Comparison of ENCODE assay signal across 8 cellular contexts in genomic region chr1:37473431-37474050, GRCh38. TPM values are rescaled to one million over a fixed set of nuclear protein-coding genes. Genes with fewer than 3 reads are reported as not detected.
DNase-seq lines count a peak whose midpoint lies in the region; ATAC-seq and TF ChIP-seq lines count a peak whose summit lies in the region.

No MANE protein-coding gene starts in this region.

- TF ChIP-seq EP300 in transverse colon (IDR thresholded peaks at IDR 0.05; ENCODE audit: low read depth) = no peak

- H4K8ac ChIP-seq in mesenchymal stem cell (ENCODE audit: low read length) = no peak overlapping the region

- peaks cover 3% of the 10 kb centered on the region for H3K79me1 ChIP-seq in mesenchymal stem cell (replicated peaks; ENCODE audit: low read length, poor library complexity, severe bottlenecking)

- TF ChIP-seq POLR2A in transverse colon (IDR thresholded peaks at IDR 0.05) = no peak

- no peak overlapping the region for H2BK5ac ChIP-seq in mesenchymal stem cell (ENCODE audit: low read depth, low read length, poor library complexity, severe bottlenecking)

- DNase-seq in NK-92 treated with Interleukin-12 subunit alpha and Interleukin-12 subunit beta, amount 100 ng/mL, for 24 hours (lab: John Stamatoyannopoulos, UW) = peak; percentile 34
- no peak for DNase-seq in NK-92 (lab: John Stamatoyannopoulos, UW; ENCODE audit: unreplicated experiment)
- DNase-seq in SK-N-MC (ENCODE audit: low read depth, low spot score) = no peak
- DNase-seq in dermis blood vessel endothelial cell = peak; percentile 33
- peak; percentile 75 for DNase-seq in mesenchymal stem cell
- no peak for DNase-seq in transverse colon
- no peak for DNase-seq in ureter (ENCODE audit: low spot score)

- H3K4me2 ChIP-seq in mesenchymal stem cell (ENCODE audit: low read length, poor library complexity, severe bottlenecking) = peak overlapping the region; percentile 89

- H2BK120ac ChIP-seq in mesenchymal stem cell (ENCODE audit: low read depth, low read length) = peak overlapping the region; percentile 56

- H2AK5ac ChIP-seq in mesenchymal stem cell (ENCODE audit: low read length, severe bottlenecking) = no peak overlapping the region

- H3K14ac ChIP-seq in mesenchymal stem cell (ENCODE audit: low read length in 2 of 2) = peak overlapping the region in 1 of 2 experiments; percentile 90

- H3K27me3 ChIP-seq in mesenchymal stem cell (ENCODE audit: control insufficient read depth in 1 of 2, insufficient read depth in 1 of 2, low read length in 2 of 2) (no peaks in the 10 kb centered on the region), transverse colon (no peaks in the 10 kb centered on the region)

- peak overlapping the region; percentile 95 for H4K91ac ChIP-seq in mesenchymal stem cell (ENCODE audit: low read length)

- peaks cover 46% of the 10 kb centered on the region for H3K4me1 ChIP-seq in mesenchymal stem cell (ENCODE audit: control insufficient read depth, insufficient read depth, low read depth, low read length)
- peaks cover 32 to 66% (median 63%) of the 10 kb centered on the region in 4 donors for H3K4me1 ChIP-seq in transverse colon

- peak overlapping the region; percentile 69 to 97 for H2BK12ac ChIP-seq in mesenchymal stem cell (ENCODE audit: low read length in 2 of 2)

- H2BK15ac ChIP-seq in mesenchymal stem cell (ENCODE audit: low read depth, poor library complexity, severe bottlenecking) = no peak overlapping the region

- intact Hi-C loops in transverse colon (cut with DNase I; ENCODE audit: low total_unique reads) = loop anchor here (5.0 kb wide), 1 partner anchor 214 kb away; no protein-coding TSS in a partner anchor

- H3K9me3 ChIP-seq in SK-N-MC (ENCODE audit: low read depth, low read length) = no peaks in the 10 kb centered on the region
- H3K9me3 ChIP-seq in mesenchymal stem cell (ENCODE audit: control insufficient read depth, low read length) = no peaks in the 10 kb centered on the region
- no peaks in the 10 kb centered on the region for H3K9me3 ChIP-seq in transverse colon

- no peak overlapping the region for H3K27ac ChIP-seq in SK-N-MC
- H3K27ac ChIP-seq in mesenchymal stem cell (ENCODE audit: low read length, poor library complexity, severe bottlenecking) = peak overlapping the region; percentile 43
- H3K27ac ChIP-seq in transverse colon = peak overlapping the region; percentile 94 to 98 (median 98)

- H3K4me3 ChIP-seq in SK-N-MC = peak overlapping the region; percentile 92
- H3K4me3 ChIP-seq in mesenchymal stem cell (ENCODE audit: insufficient read depth in 1 of 2, low read depth in 1 of 2, low read length in 2 of 2) = peak overlapping the region; percentile 79 to 90
- H3K4me3 ChIP-seq in transverse colon = peak overlapping the region; percentile 35 to 89 (median 82)

- peaks cover 4% of the 10 kb centered on the region; the same call in 1 of the 2 replicates for H3K36me3 ChIP-seq in SK-N-MC (ENCODE audit: insufficient read depth, low read length)
- peaks cover 18 to 19% of the 10 kb centered on the region in 2 experiments for H3K36me3 ChIP-seq in mesenchymal stem cell (ENCODE audit: control insufficient read depth in 1 of 2, insufficient read depth in 2 of 2, low read depth in 1 of 2, low read length in 2 of 2)
- no peaks in the 10 kb centered on the region for H3K36me3 ChIP-seq in transverse colon

- in situ Hi-C loops in transverse colon (cut with MboI; ENCODE audit: low pct_ligation_motif_present in 1 of 4, low pct_unique_long_range_greater_than_20kb in 1 of 4, low sequenced_read_pairs in 3 of 4) = loop anchor here in 2 of 4 donors (25.0 kb wide), 1 partner anchor 214 kb away; the partner anchor contains the start of gene CDCA8 (in 2 of the 2)

- no peak for ATAC-seq in HG02610 (IDR thresholded peaks at IDR 0.05; ENCODE audit: unreplicated experiment)

- peak overlapping the region in 1 of 2 experiments; percentile 29 for H3K23ac ChIP-seq in mesenchymal stem cell (ENCODE audit: low read length in 2 of 2)

- TF ChIP-seq CTCF in transverse colon (IDR thresholded peaks at IDR 0.05) = no peak

- 46% methylated on average over 12 of the region's 12 CpGs for WGBS in mesenchymal stem cell
- WGBS in transverse colon (ENCODE audit: low coverage in 1 of 2), 2 donors = 20 to 26% methylated on average over 1 to 12 of the region's 12 CpGs

- H3K18ac ChIP-seq in mesenchymal stem cell (ENCODE audit: low read depth in 1 of 2, low read length in 2 of 2) = peak overlapping the region; percentile 87 to 96

- no peak overlapping the region for H3K9ac ChIP-seq in SK-N-MC (ENCODE audit: insufficient read length)
- H3K9ac ChIP-seq in mesenchymal stem cell (ENCODE audit: low read length) = peak overlapping the region; percentile 83

- H3K4ac ChIP-seq in mesenchymal stem cell (ENCODE audit: low read depth in 1 of 2, low read length in 2 of 2) = peak overlapping the region; percentile 42 to 94

- H2AFZ ChIP-seq in mesenchymal stem cell (ENCODE audit: low read depth, low read length) = peak overlapping the region; percentile 79

RNA-seq across cellular contexts. Expression of gene ZC3H12A, which starts 0.8 kb away (rescaled TPM):
- total RNA-seq in dermis blood vessel endothelial cell = 3.3 and 5.4 TPM in 2 replicates
- 11.2 TPM for polyA plus RNA-seq in mesenchymal stem cell (2013, experiment 1 of 2)
- 11.4 TPM for polyA plus RNA-seq in mesenchymal stem cell (2013, experiment 2 of 2)
- 10 to 100 TPM in 3 of 4 donors, 1 to 10 TPM in 1; 5.8 to 41.9 (median 28.8) TPM for total RNA-seq in transverse colon
- 56.6 TPM for total RNA-seq in ureter

RNA-seq across cellular contexts. Expression of gene MEAF6, which starts 41.0 kb away (rescaled TPM):
- 49.7 and 82.9 TPM in 2 replicates for total RNA-seq in dermis blood vessel endothelial cell
- polyA plus RNA-seq in mesenchymal stem cell (2013, experiment 1 of 2) = 51.7 TPM
- 53.1 TPM for polyA plus RNA-seq in mesenchymal stem cell (2013, experiment 2 of 2)
- total RNA-seq in transverse colon = 10 to 100 TPM in 3 of 4 donors, 1 to 10 TPM in 1; 8.2 to 51.9 (median 32.9) TPM
- total RNA-seq in ureter = 60.7 TPM

Comparison
In these comparisons a context has a peak if more than half of its experiments do, and no peak if none do; other contexts are left out.
1. DNase-seq: peak in NK-92 treated with Interleukin-12 subunit alpha and Interleukin-12 subunit beta, amount 100 ng/mL, for 24 hours (single experiment), dermis blood vessel endothelial cell (single experiment) and mesenchymal stem cell (single experiment); none in NK-92 (single experiment), SK-N-MC (single experiment), transverse colon (single experiment) and ureter (single experiment).
2. Peak in every context shown above with its lines, with median percentiles within 50 percentile points of each other: H3K4me3 ChIP-seq.